Comparison of ENCODE assay signal across 20 cellular contexts in genomic region chr4:7427326-7428260, GRCh38. TPM values are rescaled to one million over a fixed set of nuclear protein-coding genes. Genes with fewer than 3 reads are reported as not detected.
DNase-seq lines count a peak whose midpoint lies in the region; ATAC-seq and TF ChIP-seq lines count a peak whose summit lies in the region.
"Had no signal": no experiment of that assay in that cellular context is flagged by ENCODE, and none has a peak within 500 bp of the region (broad histone marks: within the 10 kb centered on the region; RNA-seq: fewer than 3 reads in every experiment).

No MANE protein-coding gene starts in this region.

- intact Hi-C loops in natural killer cell (cut with micrococcal nuclease), result no loop called here

- TF ChIP-seq CTCF in natural killer cell (IDR thresholded peaks at IDR 0.05) (no peak), coronary artery (IDR thresholded peaks at IDR 0.05) (no peak), mesothelial cell of epicardium (IDR thresholded peaks at IDR 0.05; ENCODE audit: unreplicated experiment) (no peak), type B pancreatic cell (conservative IDR thresholded peaks at IDR 0.05) (no peak), GM20000 (IDR thresholded peaks at IDR 0.05; ENCODE audit: extremely low read depth, missing control alignments) (no peak)

- DNase-seq in natural killer cell treated with Interleukin-12 subunit alpha and Interleukin-12 subunit beta and Interleukin-15 and Interleukin-18, amount 100 ng/mL, for 72 hours (ENCODE audit: low spot score), result peak; percentile 39
- DNase-seq in natural killer cell (no peak), coronary artery (ENCODE audit: low spot score) (peak; percentile 59), mesothelial cell of epicardium (ENCODE audit: low spot score in 2 of 2, unreplicated experiment in 2 of 2) (peak in 1 of 2 experiments; percentile 35), type B pancreatic cell (ENCODE audit: extremely low spot score, unreplicated experiment) (peak; percentile 62), GM20000 (ENCODE audit: low spot score) (no peak)
- DNase-seq: activated CD4-positive, alpha-beta T cell treated with anti-CD3 and anti-CD28 coated beads, Interleukin-2, amount 10 ng/mL, durations not matched to agents 7 days and 5 days; activated T-cell treated with anti-CD3 and anti-CD28 coated beads, Interleukin-2, amount 50 U/mL, for 72 hours; C1 segment of cervical spinal cord; gastrocnemius medialis; MG63; NCI-H1930; NCI-H446 treated with DMSO at 0.1 percent for 48 hours; SHP77 treated with DMSO at 0.1 percent for 48 hours; T-helper 9 cell had no signal

- no peak overlapping the region for H3K4me3 Mint-ChIP-seq in natural killer cell treated with Interleukin-12 subunit alpha and Interleukin-12 subunit beta and Interleukin-15 and Interleukin-18, amount 100 ng/mL, for 72 hours
- H3K4me3 Mint-ChIP-seq in natural killer cell (no peak overlapping the region), mesothelial cell of epicardium (no peak overlapping the region), type B pancreatic cell (no peak overlapping the region)
- H3K4me3 Mint-ChIP-seq: activated CD4-positive, alpha-beta T cell treated with anti-CD3 and anti-CD28 coated beads, Interleukin-2, amount 10 ng/mL, durations not matched to agents 7 days and 5 days; activated T-cell treated with anti-CD3 and anti-CD28 coated beads, Interleukin-2, amount 50 U/mL, for 72 hours had no signal

- H3K36me3 Mint-ChIP-seq in natural killer cell treated with Interleukin-12 subunit alpha and Interleukin-12 subunit beta and Interleukin-15 and Interleukin-18, amount 100 ng/mL, for 72 hours, result no peaks in the 10 kb centered on the region
- H3K36me3 Mint-ChIP-seq in natural killer cell (no peaks in the 10 kb centered on the region), mesothelial cell of epicardium (no peaks in the 10 kb centered on the region), type B pancreatic cell (no peaks in the 10 kb centered on the region)

- H3K4me1 Mint-ChIP-seq in natural killer cell treated with Interleukin-12 subunit alpha and Interleukin-12 subunit beta and Interleukin-15 and Interleukin-18, amount 100 ng/mL, for 72 hours (ENCODE audit: low read depth in 2 of 2), result peaks cover 0 to 3% of the 10 kb centered on the region in 2 donors
- H3K4me1 Mint-ChIP-seq in natural killer cell, result peaks cover 0 to 3% of the 10 kb centered on the region in 2 donors
- peaks cover 22% of the 10 kb centered on the region for H3K4me1 Mint-ChIP-seq in mesothelial cell of epicardium
- H3K4me1 Mint-ChIP-seq in type B pancreatic cell (ENCODE audit: unreplicated experiment), result peaks cover 20% of the 10 kb centered on the region
- H3K4me1 Mint-ChIP-seq: activated CD4-positive, alpha-beta T cell treated with anti-CD3 and anti-CD28 coated beads, Interleukin-2, amount 10 ng/mL, durations not matched to agents 7 days and 5 days had no signal

- H3K27ac ChIP-seq in coronary artery, result no peak overlapping the region
- H3K27ac ChIP-seq: epithelial cell of prostate, gastrocnemius medialis, neutrophil had no signal

- ATAC-seq in natural killer cell treated with Interleukin-12 subunit alpha and Interleukin-12 subunit beta and Interleukin-15 and Interleukin-18, amount 100 ng/mL, for 72 hours, result no peak
- no peak for ATAC-seq in natural killer cell
- ATAC-seq in GM21619 (IDR thresholded peaks at IDR 0.05; ENCODE audit: unreplicated experiment), result no peak
- no peak for ATAC-seq in HG02938 (IDR thresholded peaks at IDR 0.05; ENCODE audit: unreplicated experiment)
- ATAC-seq: activated T-cell treated with anti-CD3 and anti-CD28 coated beads, Interleukin-2, amount 50 U/mL, for 72 hours; gastrocnemius medialis had no signal

- H3K9me3 Mint-ChIP-seq in natural killer cell treated with Interleukin-12 subunit alpha and Interleukin-12 subunit beta and Interleukin-15 and Interleukin-18, amount 100 ng/mL, for 72 hours, result no peaks in the 10 kb centered on the region
- H3K9me3 Mint-ChIP-seq in natural killer cell (no peaks in the 10 kb centered on the region), mesothelial cell of epicardium (no peaks in the 10 kb centered on the region), type B pancreatic cell (no peaks in the 10 kb centered on the region)
- H3K9me3 Mint-ChIP-seq: activated CD4-positive, alpha-beta T cell treated with anti-CD3 and anti-CD28 coated beads, Interleukin-2, amount 10 ng/mL, durations not matched to agents 7 days and 5 days; activated T-cell treated with anti-CD3 and anti-CD28 coated beads, Interleukin-2, amount 50 U/mL, for 72 hours had no signal

- H3K27ac Mint-ChIP-seq in natural killer cell treated with Interleukin-12 subunit alpha and Interleukin-12 subunit beta and Interleukin-15 and Interleukin-18, amount 100 ng/mL, for 72 hours, result no peak overlapping the region
- H3K27ac Mint-ChIP-seq in natural killer cell (no peak overlapping the region), mesothelial cell of epicardium (peak overlapping the region; percentile 79), type B pancreatic cell (peak overlapping the region; percentile 78)
- H3K27ac Mint-ChIP-seq: activated CD4-positive, alpha-beta T cell treated with anti-CD3 and anti-CD28 coated beads, Interleukin-2, amount 10 ng/mL, durations not matched to agents 7 days and 5 days; activated T-cell treated with anti-CD3 and anti-CD28 coated beads, Interleukin-2, amount 50 U/mL, for 72 hours had no signal

- peaks cover 12 to 23% of the 10 kb centered on the region in 2 donors for H3K27me3 Mint-ChIP-seq in natural killer cell treated with Interleukin-12 subunit alpha and Interleukin-12 subunit beta and Interleukin-15 and Interleukin-18, amount 100 ng/mL, for 72 hours
- H3K27me3 Mint-ChIP-seq in natural killer cell (ENCODE audit: low read depth in 2 of 2), result peaks cover 31 to 46% of the 10 kb centered on the region in 2 donors
- no peaks in the 10 kb centered on the region for H3K27me3 Mint-ChIP-seq in mesothelial cell of epicardium (ENCODE audit: low read depth)
- H3K27me3 Mint-ChIP-seq in type B pancreatic cell, result no peaks in the 10 kb centered on the region
- H3K27me3 Mint-ChIP-seq: activated CD4-positive, alpha-beta T cell treated with anti-CD3 and anti-CD28 coated beads, Interleukin-2, amount 10 ng/mL, durations not matched to agents 7 days and 5 days had no signal

- no peak overlapping the region for H3K4me3 ChIP-seq in coronary artery
- H3K4me3 ChIP-seq: gastrocnemius medialis, MG63 had no signal

RNA-seq across cellular contexts. Expression of gene PSAPL1, which starts 7.1 kb away (rescaled TPM):
- not detected for total RNA-seq in natural killer cell treated with Interleukin-12 subunit alpha and Interleukin-12 subunit beta and Interleukin-15 and Interleukin-18, amount 100 ng/mL, for 72 hours
- total RNA-seq in natural killer cell (not detected), mesothelial cell of epicardium (0.07 TPM in 1 of 3 replicates, not detected in the others), type B pancreatic cell (ENCODE audit: low replicate concordance) (1.2 and 1.3 TPM in 2 replicates)
- total RNA-seq: activated CD4-positive, alpha-beta T cell treated with anti-CD3 and anti-CD28 coated beads, Interleukin-2, amount 10 ng/mL, durations not matched to agents 7 days and 5 days; activated T-cell treated with anti-CD3 and anti-CD28 coated beads, Interleukin-2, amount 50 U/mL, for 72 hours; gastrocnemius medialis; ureter had no signal

Comparison
In these comparisons a context has a peak if more than half of its experiments do, and no peak if none do; other contexts are left out.
1. DNase-seq: peak in natural killer cell treated with Interleukin-12 subunit alpha and Interleukin-12 subunit beta and Interleukin-15 and Interleukin-18, amount 100 ng/mL, for 72 hours (single experiment), coronary artery (single experiment) and type B pancreatic cell (single experiment); none in natural killer cell (single experiment) and GM20000 (single experiment).
2. H3K27ac Mint-ChIP-seq: peak in mesothelial cell of epicardium (single experiment) and type B pancreatic cell (single experiment); none in natural killer cell treated with Interleukin-12 subunit alpha and Interleukin-12 subunit beta and Interleukin-15 and Interleukin-18, amount 100 ng/mL, for 72 hours (0 of 2) and natural killer cell (0 of 2).